ENCODE assay signal across 8 cellular contexts in genomic region chr15:74438696-74439316, GRCh38. TPM values are rescaled to one million over a fixed set of nuclear protein-coding genes. Genes with fewer than 3 reads are reported as not detected.
DNase-seq lines count a peak whose midpoint lies in the region; ATAC-seq and TF ChIP-seq lines count a peak whose summit lies in the region.

No MANE protein-coding gene starts in this region.

- intact Hi-C loops in Right ventricle myocardium superior (cut with DNase I), result loop anchor here (2.0 kb wide), 1 partner anchor 56 kb away; no protein-coding TSS in a partner anchor
- intact Hi-C loops in psoas muscle (cut with DNase I), result loop anchor here (1.0 to 2.0 kb wide), 3 partner anchors 56 to 66 kb away; no protein-coding TSS in a partner anchor

- DNase-seq in A172 (ENCODE audit: low spot score) (peak; percentile 64), NCI-H1092 (lab: John Stamatoyannopoulos, UW) (peak; percentile 28), T-helper 1 cell (peak; percentile 35 to 81 (median 63)), Right ventricle myocardium superior (peak; percentile 82), psoas muscle (peak; percentile 66 to 83)

- peaks cover 34% of the 10 kb centered on the region for H3K4me1 Mint-ChIP-seq in activated naive CD8-positive, alpha-beta T cell (ENCODE audit: low read depth)

- H3K27me3 ChIP-seq in psoas muscle (ENCODE audit: insufficient read depth in 3 of 3, low read length in 2 of 3), result no peaks in the 10 kb centered on the region

- H3K27me3 Mint-ChIP-seq in activated naive CD8-positive, alpha-beta T cell, result no peaks in the 10 kb centered on the region

- H3K4me3 ChIP-seq in psoas muscle, result no peak overlapping the region

- H3K9me3 ChIP-seq in psoas muscle, result no peaks in the 10 kb centered on the region

- H3K27ac ChIP-seq in psoas muscle, result no peak overlapping the region

- peak; percentile 90 for TF ChIP-seq CTCF in psoas muscle (IDR thresholded peaks at IDR 0.05)

- peaks cover 9% of the 10 kb centered on the region for H3K4me1 ChIP-seq in psoas muscle

- no peaks in the 10 kb centered on the region for H3K36me3 Mint-ChIP-seq in activated naive CD8-positive, alpha-beta T cell

- H3K36me3 ChIP-seq in psoas muscle (ENCODE audit: insufficient read depth in 1 of 2, low read depth in 1 of 2), result no peaks in the 10 kb centered on the region

- H3K9me3 Mint-ChIP-seq in activated naive CD8-positive, alpha-beta T cell (ENCODE audit: low read depth), result no peaks in the 10 kb centered on the region

- ATAC-seq in GM18868 (IDR thresholded peaks at IDR 0.05; ENCODE audit: unreplicated experiment) (peak; percentile 62), Right ventricle myocardium superior (ENCODE audit: poor library complexity) (peak; percentile 70), psoas muscle (peak; percentile 73 to 80 (median 74)), GM19455 (IDR thresholded peaks at IDR 0.05; ENCODE audit: unreplicated experiment) (no peak)

- WGBS in psoas muscle, 3 donors, result 0% methylated on average over 2 of the region's 2 CpGs

- no peak overlapping the region for H3K4me3 Mint-ChIP-seq in activated naive CD8-positive, alpha-beta T cell

- H3K27ac Mint-ChIP-seq in activated naive CD8-positive, alpha-beta T cell, result peak overlapping the region; percentile 64

RNA-seq across cellular contexts. Expression of gene SEMA7A, which starts 5.0 kb away (rescaled TPM):
- total RNA-seq in A172 (2014; rRNA removed; shearing (Covaris generic)), result 12.6 and 14.3 TPM in 2 replicates
- total RNA-seq in Right ventricle myocardium superior (1.2 TPM), psoas muscle (1 to 10 TPM in 3 of 4 donors, under 1 TPM in 1; 0.71 to 2.0 (median 1.5) TPM)
- 1 to 10 TPM in 1 of 3 donors, under 1 TPM in 2; 0.44 to 1.2 (median 0.46) TPM for polyA plus RNA-seq in psoas muscle

RNA-seq across cellular contexts. Expression of gene UBL7, which starts 22.2 kb away (rescaled TPM):
- total RNA-seq in A172 (2014; rRNA removed; shearing (Covaris generic)), result 102 and 137 TPM in 2 replicates
- 44.6 TPM for total RNA-seq in Right ventricle myocardium superior
- total RNA-seq in psoas muscle, result 10 to 100 TPM; 52.3 to 72.7 (median 59.7) TPM
- polyA plus RNA-seq in psoas muscle, result 10 to 100 TPM; 45.5 to 91.7 (median 62.8) TPM

Comparison
In these comparisons a context has a peak if more than half of its experiments do, and no peak if none do; other contexts are left out.
1. DNase-seq: peak in every context shown above with its lines; median percentile 82 in Right ventricle myocardium superior; 74 in psoas muscle; 64 in A172; 63 in T-helper 1 cell; 28 in NCI-H1092.